ENCODE assay signal across 8 cellular contexts in genomic region chr10:21953585-21954057, GRCh38. TPM values are rescaled to one million over a fixed set of nuclear protein-coding genes. Genes with fewer than 3 reads are reported as not detected.
DNase-seq lines count a peak whose midpoint lies in the region; ATAC-seq, FAIRE-seq and TF ChIP-seq lines count a peak whose summit lies in the region.

No MANE protein-coding gene starts in this region.

- H3K9me3 Mint-ChIP-seq in GM23338: no peaks in the 10 kb centered on the region

- H3K27me3 Mint-ChIP-seq in GM23338 (ENCODE audit: insufficient read depth, low read depth, poor library complexity): no peaks in the 10 kb centered on the region

- H3K27ac ChIP-seq in DOHH2 (ENCODE audit: low read depth, low read length) (no peak overlapping the region), GM23338 (ENCODE audit: low read depth) (no peak overlapping the region), tibial nerve (no peak overlapping the region), ascending aorta (no peak overlapping the region)

- H3K79me2 ChIP-seq in DOHH2 (ENCODE audit: control insufficient read depth, low read length) (no peaks in the 10 kb centered on the region), GM23338 (replicated peaks; ENCODE audit: insufficient read depth) (no peaks in the 10 kb centered on the region)

- peaks cover 3% of the 10 kb centered on the region; the same call in 1 of the 2 replicates for H3F3A ChIP-seq in DOHH2 (ENCODE audit: control insufficient read depth, insufficient read depth)
- no peaks in the 10 kb centered on the region for H3F3A ChIP-seq in GM23338 (replicated peaks; ENCODE audit: low read depth)

- H3K36me3 ChIP-seq in DOHH2 (ENCODE audit: control insufficient read depth, low read length) (no peaks in the 10 kb centered on the region), GM23338 (ENCODE audit: insufficient read depth) (no peaks in the 10 kb centered on the region), tibial nerve (no peaks in the 10 kb centered on the region), ascending aorta (no peaks in the 10 kb centered on the region)

- no peak overlapping the region for H3K4me3 Mint-ChIP-seq in GM23338

- no peak overlapping the region for H3K27ac Mint-ChIP-seq in GM23338

- DNase-seq in GM23338 (ENCODE audit: low spot score) (peak; percentile 70), NCI-H2081 (lab: John Stamatoyannopoulos, UW) (peak; percentile 18 to 69), astrocyte of the cerebellum (ENCODE audit: low read depth) (peak; percentile 63), tibial nerve (ENCODE audit: low spot score in 2 of 2) (no peak), ascending aorta (ENCODE audit: low spot score in 2 of 2) (no peak)

- no peak for TF ChIP-seq EP300 in tibial nerve (IDR thresholded peaks at IDR 0.05)

- H3K4me2 ChIP-seq in DOHH2 (ENCODE audit: low read length): peak overlapping the region; percentile 30
- no peak overlapping the region for H3K4me2 ChIP-seq in GM23338

- in situ Hi-C loops in astrocyte of the cerebellum (cut with HindIII; ENCODE audit: low sequenced_read_pairs): no loop called here

- FAIRE-seq in islet of Langerhans (lab: Jason Lieb, UNC): peak; percentile 100

- H2AFZ ChIP-seq in GM23338: no peak overlapping the region

- H3K9me3 ChIP-seq in DOHH2 (ENCODE audit: control insufficient read depth, insufficient read depth, low read length) (no peaks in the 10 kb centered on the region), tibial nerve (no peaks in the 10 kb centered on the region), ascending aorta (no peaks in the 10 kb centered on the region)

- H3K27me3 ChIP-seq in DOHH2 (ENCODE audit: control insufficient read depth, low read length) (no peaks in the 10 kb centered on the region), GM23338 (ENCODE audit: insufficient read depth) (no peaks in the 10 kb centered on the region), tibial nerve (no peaks in the 10 kb centered on the region), ascending aorta (no peaks in the 10 kb centered on the region)

- H3K4me1 ChIP-seq in DOHH2 (ENCODE audit: control insufficient read depth, low read length) (peaks cover 15% of the 10 kb centered on the region), GM23338 (ENCODE audit: insufficient read depth) (no peaks in the 10 kb centered on the region), tibial nerve (peaks cover 0 to 12% (median 0%) of the 10 kb centered on the region in 4 donors), ascending aorta (no peaks in the 10 kb centered on the region)

- intact Hi-C loops in ascending aorta (cut with DNase I): no loop called here

- H3K9me2 ChIP-seq in DOHH2 (replicated peaks; ENCODE audit: control insufficient read depth, low read length) (no peaks in the 10 kb centered on the region), GM23338 (ENCODE audit: insufficient read depth) (no peaks in the 10 kb centered on the region)

- ATAC-seq in GM23338 (peak; percentile 45; the same call in 2 of the 3 replicates), HG02759 (IDR thresholded peaks at IDR 0.05; ENCODE audit: unreplicated experiment) (no peak)

- no peaks in the 10 kb centered on the region for H4K20me1 ChIP-seq in DOHH2 (ENCODE audit: control insufficient read depth, insufficient read depth, low read depth, low read length)
- no peaks in the 10 kb centered on the region for H4K20me1 ChIP-seq in GM23338 (replicated peaks; ENCODE audit: insufficient read depth)

- WGBS in tibial nerve, 2 donors: 6% methylated on average over 1 of the region's 1 CpG

- peaks cover 18% of the 10 kb centered on the region; the same call in 2 of the 3 replicates for H3K4me1 Mint-ChIP-seq in GM23338

- no peak for TF ChIP-seq POLR2A in tibial nerve (IDR thresholded peaks at IDR 0.05)

- H3K4me3 ChIP-seq in DOHH2 (ENCODE audit: low read length): peak overlapping the region; percentile 0; the same call in 1 of the 2 replicates
- no peak overlapping the region for H3K4me3 ChIP-seq in GM23338
- H3K4me3 ChIP-seq in astrocyte of the cerebellum (ENCODE audit: low read depth, low read length): no peak overlapping the region
- no peak overlapping the region for H3K4me3 ChIP-seq in tibial nerve
- no peak overlapping the region for H3K4me3 ChIP-seq in ascending aorta

- no peaks in the 10 kb centered on the region for H3K36me3 Mint-ChIP-seq in GM23338 (ENCODE audit: low read depth)

- TF ChIP-seq CTCF in DOHH2 (IDR thresholded peaks at IDR 0.05; ENCODE audit: low read depth, low read length, poor library complexity, severe bottlenecking) (peak; percentile 49), GM23338 (conservative IDR thresholded peaks at IDR 0.05; ENCODE audit: low read depth in 2 of 2) (peak; percentile 55 to 56), astrocyte of the cerebellum (IDR thresholded peaks at IDR 0.05; ENCODE audit: low read depth, low read length, missing control alignments) (peak; percentile 56), tibial nerve (IDR thresholded peaks at IDR 0.05) (peak in 2 of 5 experiments; percentile 28 to 34), ascending aorta (IDR thresholded peaks at IDR 0.05) (peak in 1 of 3 experiments; percentile 34)

TF ChIP-seq in GM23338, 12 proteins besides CTCF, POLR2A, EP300 and RAD21 (continues in another document):
- TF ChIP-seq JUNB (IDR thresholded peaks at IDR 0.05; ENCODE audit: unreplicated experiment) (no peak), REST (IDR thresholded peaks at IDR 0.05; ENCODE audit: unreplicated experiment) (no peak), ZNF331 (CRISPR knock-in tag; IDR thresholded peaks at IDR 0.05; ENCODE audit: low read depth) (no peak), ETS1 (IDR thresholded peaks at IDR 0.05) (no peak)

RNA-seq across cellular contexts. Expression of gene DNAJC1, which starts 49.9 kb away (rescaled TPM):
- 45.3 and 50.8 TPM in 2 replicates for total RNA-seq in GM23338 (2014; rRNA removed; shearing (Covaris generic))
- polyA plus RNA-seq in GM23338 (2016; fragmentation: Nextera tagmentation; extraction: Ambion mirVana): 31.8 and 38.6 TPM in 2 replicates
- total RNA-seq in tibial nerve (100 to 1,000 TPM in 1 of 4 donors, 10 to 100 TPM in 3; 71.7 to 112 (median 82.9) TPM), ascending aorta (26.1 TPM)

Comparison
In these comparisons a context has a peak if more than half of its experiments do, and no peak if none do; other contexts are left out.
1. DNase-seq: peak in GM23338 (single experiment), NCI-H2081 (2 of 2) and astrocyte of the cerebellum (single experiment); none in tibial nerve (0 of 2) and ascending aorta (0 of 2).